Comparison of ENCODE assay signal across 3 cellular contexts in genomic region chr10:132967540-132967939, GRCh38.
TF ChIP-seq lines count a peak whose summit lies in the region.

No MANE protein-coding gene starts in this region.

TF ChIP-seq in HepG2, 621 proteins besides CTCF, POLR2A, EP300 and RAD21:
- TF ChIP-seq ZNF44 (CRISPR knock-in tag; IDR thresholded peaks at IDR 0.05), result no peak
- no peak for TF ChIP-seq ZNF431 (CRISPR knock-in tag; IDR thresholded peaks at IDR 0.05; ENCODE audit: borderline replicate concordance, low read depth)
- TF ChIP-seq ZNF33A (CRISPR knock-in tag; IDR thresholded peaks at IDR 0.05; ENCODE audit: borderline replicate concordance), result no peak
- TF ChIP-seq SMAD3 (CRISPR knock-in tag; IDR thresholded peaks at IDR 0.05), result no peak
- TF ChIP-seq, protein P1, sequence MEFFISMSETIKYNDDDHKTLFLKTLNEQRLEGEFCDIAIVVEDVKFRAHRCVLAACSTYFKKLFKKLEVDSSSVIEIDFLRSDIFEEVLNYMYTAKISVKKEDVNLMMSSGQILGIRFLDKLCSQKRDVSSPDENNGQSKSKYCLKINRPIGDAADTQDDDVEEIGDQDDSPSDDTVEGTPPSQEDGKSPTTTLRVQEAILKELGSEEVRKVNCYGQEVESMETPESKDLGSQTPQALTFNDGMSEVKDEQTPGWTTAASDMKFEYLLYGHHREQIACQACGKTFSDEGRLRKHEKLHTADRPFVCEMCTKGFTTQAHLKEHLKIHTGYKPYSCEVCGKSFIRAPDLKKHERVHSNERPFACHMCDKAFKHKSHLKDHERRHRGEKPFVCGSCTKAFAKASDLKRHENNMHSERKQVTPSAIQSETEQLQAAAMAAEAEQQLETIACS (CRISPR knock-in tag; IDR thresholded peaks at IDR 0.05), result no peak
- TF ChIP-seq CEBPZ (IDR thresholded peaks at IDR 0.05; ENCODE audit: low read length), result no peak
- TF ChIP-seq ZNF619 (CRISPR knock-in tag; IDR thresholded peaks at IDR 0.05), result no peak
- no peak for TF ChIP-seq NKX3-1 (CRISPR knock-in tag; IDR thresholded peaks at IDR 0.05)
- TF ChIP-seq ZSCAN29 (CRISPR knock-in tag; conservative IDR thresholded peaks at IDR 0.05), result no peak
- no peak for TF ChIP-seq ZNF556 (CRISPR knock-in tag; IDR thresholded peaks at IDR 0.05; ENCODE audit: borderline replicate concordance)
- TF ChIP-seq, protein P2, sequence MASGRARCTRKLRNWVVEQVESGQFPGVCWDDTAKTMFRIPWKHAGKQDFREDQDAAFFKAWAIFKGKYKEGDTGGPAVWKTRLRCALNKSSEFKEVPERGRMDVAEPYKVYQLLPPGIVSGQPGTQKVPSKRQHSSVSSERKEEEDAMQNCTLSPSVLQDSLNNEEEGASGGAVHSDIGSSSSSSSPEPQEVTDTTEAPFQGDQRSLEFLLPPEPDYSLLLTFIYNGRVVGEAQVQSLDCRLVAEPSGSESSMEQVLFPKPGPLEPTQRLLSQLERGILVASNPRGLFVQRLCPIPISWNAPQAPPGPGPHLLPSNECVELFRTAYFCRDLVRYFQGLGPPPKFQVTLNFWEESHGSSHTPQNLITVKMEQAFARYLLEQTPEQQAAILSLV (CRISPR knock-in tag; IDR thresholded peaks at IDR 0.05; ENCODE audit: borderline replicate concordance), result no peak
- no peak for TF ChIP-seq HCFC1 (IDR thresholded peaks at IDR 0.05; ENCODE audit: low read depth, low read length)
- no peak for TF ChIP-seq DNMT3B (CRISPR knock-in tag; conservative IDR thresholded peaks at IDR 0.05)
- TF ChIP-seq SMARCC2 (IDR thresholded peaks at IDR 0.05), result no peak
- no peak for TF ChIP-seq ZFP62 (CRISPR knock-in tag; IDR thresholded peaks at IDR 0.05)
- no peak for TF ChIP-seq ZNF121 (CRISPR knock-in tag; IDR thresholded peaks at IDR 0.05)

TF ChIP-seq in K562, 482 proteins besides CTCF, POLR2A, EP300 and RAD21 (continues in another document):
- no peak for TF ChIP-seq RBM39 (optimal IDR thresholded peaks at IDR 0.05; ENCODE audit: low read depth, low read length)
- no peak for TF ChIP-seq MYBL2 (IDR thresholded peaks at IDR 0.05; ENCODE audit: low read depth)
- no peak for TF ChIP-seq MYBL2 (CRISPR knock-in tag; IDR thresholded peaks at IDR 0.05; ENCODE audit: borderline replicate concordance)
- TF ChIP-seq TGIF2 (CRISPR knock-in tag; IDR thresholded peaks at IDR 0.05), result no peak
- TF ChIP-seq ZNF785 (CRISPR knock-in tag; IDR thresholded peaks at IDR 0.05), result no peak
- no peak for TF ChIP-seq HLTF (IDR thresholded peaks at IDR 0.05)
- TF ChIP-seq ZC3H4 (CRISPR knock-in tag; IDR thresholded peaks at IDR 0.05; ENCODE audit: borderline replicate concordance), result no peak
- TF ChIP-seq CCAR2 (IDR thresholded peaks at IDR 0.05; ENCODE audit: low read depth, low read length), result no peak
- TF ChIP-seq ZBTB17 (CRISPR knock-in tag; IDR thresholded peaks at IDR 0.05), result no peak
- TF ChIP-seq HMGXB4 (CRISPR knock-in tag; IDR thresholded peaks at IDR 0.05), result no peak
- TF ChIP-seq, protein P3, sequence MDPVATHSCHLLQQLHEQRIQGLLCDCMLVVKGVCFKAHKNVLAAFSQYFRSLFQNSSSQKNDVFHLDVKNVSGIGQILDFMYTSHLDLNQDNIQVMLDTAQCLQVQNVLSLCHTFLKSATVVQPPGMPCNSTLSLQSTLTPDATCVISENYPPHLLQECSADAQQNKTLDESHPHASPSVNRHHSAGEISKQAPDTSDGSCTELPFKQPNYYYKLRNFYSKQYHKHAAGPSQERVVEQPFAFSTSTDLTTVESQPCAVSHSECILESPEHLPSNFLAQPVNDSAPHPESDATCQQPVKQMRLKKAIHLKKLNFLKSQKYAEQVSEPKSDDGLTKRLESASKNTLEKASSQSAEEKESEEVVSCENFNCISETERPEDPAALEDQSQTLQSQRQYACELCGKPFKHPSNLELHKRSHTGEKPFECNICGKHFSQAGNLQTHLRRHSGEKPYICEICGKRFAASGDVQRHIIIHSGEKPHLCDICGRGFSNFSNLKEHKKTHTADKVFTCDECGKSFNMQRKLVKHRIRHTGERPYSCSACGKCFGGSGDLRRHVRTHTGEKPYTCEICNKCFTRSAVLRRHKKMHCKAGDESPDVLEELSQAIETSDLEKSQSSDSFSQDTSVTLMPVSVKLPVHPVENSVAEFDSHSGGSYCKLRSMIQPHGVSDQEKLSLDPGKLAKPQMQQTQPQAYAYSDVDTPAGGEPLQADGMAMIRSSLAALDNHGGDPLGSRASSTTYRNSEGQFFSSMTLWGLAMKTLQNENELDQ (CRISPR knock-in tag; IDR thresholded peaks at IDR 0.05; ENCODE audit: borderline replicate concordance), result no peak
- peak; percentile 76; the same call in 1 of the 2 replicates for TF ChIP-seq ZBTB5 (IDR thresholded peaks at IDR 0.05)
- TF ChIP-seq ZNF507 (tag; conservative IDR thresholded peaks at IDR 0.05), result no peak

TF ChIP-seq in GM12891, 5 proteins besides CTCF, POLR2A, EP300 and RAD21:
- TF ChIP-seq POU2F2 (IDR thresholded peaks at IDR 0.05; ENCODE audit: low read depth, low read length) (no peak), TAF1 (IDR thresholded peaks at IDR 0.05; ENCODE audit: low read depth, low read length) (no peak), PAX5 (IDR thresholded peaks at IDR 0.05; ENCODE audit: insufficient read depth, low read length, severe bottlenecking) (no peak), POLR2AphosphoS5 (IDR thresholded peaks at IDR 0.05; ENCODE audit: low read depth, low read length) (no peak), SPI1 (IDR thresholded peaks at IDR 0.05; ENCODE audit: low read depth, low read length) (no peak)
